ENCODE assay signal across 8 cellular contexts in genomic region chr14:105680737-105681099, GRCh38.
DNase-seq lines count a peak whose midpoint lies in the region; ATAC-seq lines count a peak whose summit lies in the region.
"Not testable (repeated sequence)": the region's sequence is repeated elsewhere in the genome, so short reads cannot be mapped to it uniquely, and the experiment has no call there.

No MANE protein-coding gene starts in this region.

- H3K4me2 ChIP-seq in BLaER1 treated with 17β-estradiol and CSF1 and Interleukin-3, amounts not matched to agents 10 nM and 100 nM, result peak overlapping the region in 7 of 11 experiments; percentile 39 to 64 (median 45); a peak in 7 of 22 replicates

- not testable (repeated sequence) for H3K9me3 Mint-ChIP-seq in IgD-negative memory B cell; activated T-cell treated with anti-CD3 and anti-CD28 coated beads, Interleukin-2, amount 50 U/mL, for 72 hours; naive B cell

- DNase-seq in activated T-cell treated with anti-CD3 and anti-CD28 coated beads, Interleukin-2, amount 50 U/mL, for 72 hours, result not testable (repeated sequence)
- peak; percentile 54 for DNase-seq in naive B cell

- H3K27me3 Mint-ChIP-seq in IgD-negative memory B cell; activated T-cell treated with anti-CD3 and anti-CD28 coated beads, Interleukin-2, amount 50 U/mL, for 72 hours (ENCODE audit: low read depth); naive B cell: not testable (repeated sequence)

- H3K4me3 Mint-ChIP-seq in IgD-negative memory B cell, result peak overlapping the region in 3 of 4 donors; percentile 53 to 83 (median 67)
- not testable (repeated sequence) for H3K4me3 Mint-ChIP-seq in activated T-cell treated with anti-CD3 and anti-CD28 coated beads, Interleukin-2, amount 50 U/mL, for 72 hours
- H3K4me3 Mint-ChIP-seq in naive B cell, result peak overlapping the region in 6 of 8 donors; percentile 51 to 88 (median 68)

- not testable (repeated sequence) for H3K9me3 ChIP-seq in BLaER1 treated with 17β-estradiol and CSF1 and Interleukin-3, amounts not matched to agents 10 nM and 100 nM (replicated peaks in 1 of 11)

- H3K27ac Mint-ChIP-seq in IgD-negative memory B cell, result peak overlapping the region in 1 of 3 donors; percentile 84
- H3K27ac Mint-ChIP-seq in activated T-cell treated with anti-CD3 and anti-CD28 coated beads, Interleukin-2, amount 50 U/mL, for 72 hours, result not testable (repeated sequence)
- peak overlapping the region in 2 of 6 donors; percentile 66 to 68 for H3K27ac Mint-ChIP-seq in naive B cell

- not testable (repeated sequence) for H3K36me3 ChIP-seq in BLaER1 treated with 17β-estradiol and CSF1 and Interleukin-3, amounts not matched to agents 10 nM and 100 nM

- not testable (repeated sequence) for H4K20me1 ChIP-seq in BLaER1 treated with 17β-estradiol and CSF1 and Interleukin-3, amounts not matched to agents 10 nM and 100 nM

- H3K9ac ChIP-seq in BLaER1 treated with 17β-estradiol and CSF1 and Interleukin-3, amounts not matched to agents 10 nM and 100 nM, result not testable (repeated sequence)

- H3K36me3 Mint-ChIP-seq in IgD-negative memory B cell; activated T-cell treated with anti-CD3 and anti-CD28 coated beads, Interleukin-2, amount 50 U/mL, for 72 hours (ENCODE audit: insufficient read depth in 2 of 2); naive B cell: not testable (repeated sequence)

- ATAC-seq in GM18909 (IDR thresholded peaks at IDR 0.05; ENCODE audit: poor library complexity, unreplicated experiment) (peak; percentile 45), GM21390 (IDR thresholded peaks at IDR 0.05; ENCODE audit: unreplicated experiment) (peak; percentile 38), HG02678 (IDR thresholded peaks at IDR 0.05; ENCODE audit: unreplicated experiment) (peak; percentile 37), HG03097 (IDR thresholded peaks at IDR 0.05; ENCODE audit: low FRiP score, unreplicated experiment) (peak; percentile 34), naive B cell (ENCODE audit: low read depth in 2 of 2) (peak; percentile 31 to 33)
- peak; percentile 8 to 18 for ATAC-seq in activated T-cell treated with anti-CD3 and anti-CD28 coated beads, Interleukin-2, amount 50 U/mL, for 72 hours (replicated peaks in 1 of 2)

- H3K4me1 ChIP-seq in BLaER1 treated with 17β-estradiol and CSF1 and Interleukin-3, amounts not matched to agents 10 nM and 100 nM, result peaks cover 0 to 18% (median 2%) of the 10 kb centered on the region in 10 experiments; a peak in 7 of 20 replicates

- H3K4me3 ChIP-seq in BLaER1 treated with 17β-estradiol and CSF1 and Interleukin-3, amounts not matched to agents 10 nM and 100 nM, result not testable (repeated sequence)

- H3K27me3 ChIP-seq in BLaER1 treated with 17β-estradiol and CSF1 and Interleukin-3, amounts not matched to agents 10 nM and 100 nM, result not testable (repeated sequence)

- H3K4me1 Mint-ChIP-seq in IgD-negative memory B cell (peaks cover 13 to 14% (median 14%) of the 10 kb centered on the region in 3 donors), naive B cell (peaks cover 26 to 43% (median 30%) of the 10 kb centered on the region in 3 donors)
- H3K4me1 Mint-ChIP-seq in activated T-cell treated with anti-CD3 and anti-CD28 coated beads, Interleukin-2, amount 50 U/mL, for 72 hours (ENCODE audit: low read depth), result not testable (repeated sequence)

- H3K27ac ChIP-seq in BLaER1 treated with 17β-estradiol and CSF1 and Interleukin-3, amounts not matched to agents 10 nM and 100 nM, result not testable (repeated sequence)
